In the genomic region with DNA sequence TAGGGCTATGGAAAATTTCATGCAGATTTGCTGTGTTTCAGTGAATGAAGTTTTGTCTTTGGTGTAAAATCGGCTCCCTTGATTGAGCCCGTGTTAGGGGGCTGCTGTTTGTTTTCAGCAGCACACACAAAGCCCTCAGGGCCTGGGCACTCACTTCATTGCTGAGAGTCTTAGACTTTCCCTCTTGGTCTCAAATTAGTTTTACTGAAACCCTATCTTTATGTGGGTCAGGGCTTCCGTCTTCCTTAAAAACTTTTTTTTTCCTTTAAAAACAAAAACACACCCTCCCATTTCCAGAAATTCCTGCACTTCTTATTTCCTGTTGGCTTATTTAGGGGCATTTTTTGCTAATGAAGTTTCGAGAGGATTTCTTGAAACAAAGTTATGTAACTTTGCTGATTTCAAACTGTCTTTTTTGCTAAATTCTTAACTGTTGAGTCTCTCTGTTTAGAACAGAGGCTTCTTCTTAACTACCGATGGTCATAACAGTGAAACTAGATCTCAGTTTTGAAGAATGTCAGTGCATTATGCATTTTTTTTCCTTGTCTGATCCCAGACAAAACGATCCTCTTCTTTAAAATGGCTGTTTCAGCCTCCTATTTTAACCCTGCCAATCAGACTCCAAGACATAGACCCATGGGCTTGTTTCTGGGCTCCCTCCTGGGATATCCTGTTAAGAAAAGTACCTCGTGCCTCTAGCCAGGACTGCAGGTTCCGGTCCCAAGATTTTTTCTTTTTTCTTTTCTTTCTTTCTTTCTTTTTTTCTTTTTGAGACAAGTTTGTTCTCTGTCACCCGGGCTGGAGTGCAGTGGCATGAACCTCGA, we compare ENCODE assay signal across 11 cellular contexts. TPM values are rescaled to one million over a fixed set of nuclear protein-coding genes. Genes with fewer than 3 reads are reported as not detected.
DNase-seq lines count a peak whose midpoint lies in the region; ATAC-seq and TF ChIP-seq lines count a peak whose summit lies in the region.
"Had no signal": no experiment of that assay in that cellular context is flagged by ENCODE, and none has a peak within 500 bp of the region (broad histone marks: within the 10 kb centered on the region; RNA-seq: fewer than 3 reads in every experiment).

No MANE protein-coding gene starts in this region.

- H3K4me3 ChIP-seq in SJCRH30, result peak overlapping the region; percentile 30
- no peak overlapping the region for H3K4me3 ChIP-seq in esophagus (ENCODE audit: low read depth in 1 of 2, low read length in 2 of 2)
- no peak overlapping the region for H3K4me3 ChIP-seq in urinary bladder (ENCODE audit: low read depth, low read length)

- CTCF ChIA-PET in activated CD8-positive, alpha-beta memory T cell treated with anti-CD3 and anti-CD28 coated beads, Interleukin-2, amount 10 ng/mL, durations not matched to agents 7 days and 5 days (lab: Charles Lee), result no interaction called here

- ATAC-seq in activated CD8-positive, alpha-beta memory T cell treated with anti-CD3 and anti-CD28 coated beads, Interleukin-2, amount 10 ng/mL, durations not matched to agents 7 days and 5 days, result no peak
- ATAC-seq: activated CD8-positive, alpha-beta T cell treated with anti-CD3 and anti-CD28 coated beads for 36 hours had no signal

- peak overlapping the region; percentile 93 to 98 (median 97) for H3K27ac Mint-ChIP-seq in nephron
- no peak overlapping the region for H3K27ac Mint-ChIP-seq in activated CD8-positive, alpha-beta memory T cell treated with anti-CD3 and anti-CD28 coated beads, Interleukin-2, amount 10 ng/mL, durations not matched to agents 7 days and 5 days
- H3K27ac Mint-ChIP-seq: activated CD8-positive, alpha-beta T cell treated with anti-CD3 and anti-CD28 coated beads for 36 hours had no signal

- no peaks in the 10 kb centered on the region for H3K36me3 Mint-ChIP-seq in nephron (ENCODE audit: low read depth)
- no peaks in the 10 kb centered on the region for H3K36me3 Mint-ChIP-seq in activated CD8-positive, alpha-beta memory T cell treated with anti-CD3 and anti-CD28 coated beads, Interleukin-2, amount 10 ng/mL, durations not matched to agents 7 days and 5 days

- H3K4me1 Mint-ChIP-seq in nephron, result peaks cover 55% of the 10 kb centered on the region
- no peaks in the 10 kb centered on the region for H3K4me1 Mint-ChIP-seq in activated CD8-positive, alpha-beta memory T cell treated with anti-CD3 and anti-CD28 coated beads, Interleukin-2, amount 10 ng/mL, durations not matched to agents 7 days and 5 days

- H3K36me3 ChIP-seq in SJCRH30, result no peaks in the 10 kb centered on the region
- no peaks in the 10 kb centered on the region for H3K36me3 ChIP-seq in esophagus (ENCODE audit: control insufficient read depth in 2 of 2, insufficient read depth in 2 of 2, low read length in 1 of 2)
- no peaks in the 10 kb centered on the region for H3K36me3 ChIP-seq in urinary bladder (ENCODE audit: insufficient read depth)

- H3K9me3 Mint-ChIP-seq in nephron, result no peaks in the 10 kb centered on the region
- no peaks in the 10 kb centered on the region for H3K9me3 Mint-ChIP-seq in activated CD8-positive, alpha-beta memory T cell treated with anti-CD3 and anti-CD28 coated beads, Interleukin-2, amount 10 ng/mL, durations not matched to agents 7 days and 5 days (ENCODE audit: low read depth)
- H3K9me3 Mint-ChIP-seq: activated CD8-positive, alpha-beta T cell treated with anti-CD3 and anti-CD28 coated beads for 36 hours had no signal

- peaks cover 30% of the 10 kb centered on the region for H3K4me1 ChIP-seq in SJCRH30
- H3K4me1 ChIP-seq in esophagus (ENCODE audit: control insufficient read depth in 2 of 2, insufficient read depth in 2 of 2, low read length in 1 of 2), result peaks cover 0 to 4% of the 10 kb centered on the region in 2 donors
- H3K4me1 ChIP-seq in urinary bladder (ENCODE audit: insufficient read depth), result no peaks in the 10 kb centered on the region

- H3K27me3 ChIP-seq in SJCRH30, result no peaks in the 10 kb centered on the region
- H3K27me3 ChIP-seq in esophagus (ENCODE audit: control insufficient read depth in 1 of 2, insufficient read depth in 2 of 2, low read length in 2 of 2), result no peaks in the 10 kb centered on the region

- no peaks in the 10 kb centered on the region for H3K9me3 ChIP-seq in SJCRH30 (replicated peaks)
- H3K9me3 ChIP-seq in esophagus (ENCODE audit: control insufficient read depth in 2 of 2, insufficient read depth in 1 of 2, low read depth in 1 of 2, low read length in 1 of 2), result no peaks in the 10 kb centered on the region

- 47 to 54% methylated on average over 10 of the region's 10 CpGs for WGBS in esophagus, 2 donors
- 34% methylated on average over 10 of the region's 10 CpGs for WGBS in urinary bladder

- peak in 1 of 2 experiments; percentile 49 for DNase-seq in SJCRH30
- no peak for DNase-seq in activated naive CD4-positive, alpha-beta T cell treated with anti-CD3 and anti-CD28 coated beads, Interleukin-2, amount 50 U/mL, for 16 hours
- DNase-seq in CD1c-positive myeloid dendritic cell (ENCODE audit: extremely low spot score), result no peak
- DNase-seq in activated CD8-positive, alpha-beta memory T cell treated with anti-CD3 and anti-CD28 coated beads, Interleukin-2, amount 10 ng/mL, durations not matched to agents 7 days and 5 days, result no peak
- DNase-seq: activated CD8-positive, alpha-beta T cell treated with anti-CD3 and anti-CD28 coated beads for 36 hours; cerebellar nuclear complex; midbrain; OCI-M1 had no signal

- no peaks in the 10 kb centered on the region for H3K27me3 Mint-ChIP-seq in nephron (ENCODE audit: low read depth)
- H3K27me3 Mint-ChIP-seq in activated CD8-positive, alpha-beta memory T cell treated with anti-CD3 and anti-CD28 coated beads, Interleukin-2, amount 10 ng/mL, durations not matched to agents 7 days and 5 days, result peaks cover 30% of the 10 kb centered on the region

- TF ChIP-seq CTCF in nephron (IDR thresholded peaks at IDR 0.05; ENCODE audit: unreplicated experiment in 3 of 3), result no peak

- H3K4me3 Mint-ChIP-seq in nephron, result peak overlapping the region; percentile 9 to 44 (median 25)
- no peak overlapping the region for H3K4me3 Mint-ChIP-seq in activated CD8-positive, alpha-beta memory T cell treated with anti-CD3 and anti-CD28 coated beads, Interleukin-2, amount 10 ng/mL, durations not matched to agents 7 days and 5 days
- H3K4me3 Mint-ChIP-seq: activated CD8-positive, alpha-beta T cell treated with anti-CD3 and anti-CD28 coated beads for 36 hours had no signal

- H3K27ac ChIP-seq in SJCRH30, result peak overlapping the region; percentile 38
- peak overlapping the region; percentile 6 to 71 for H3K27ac ChIP-seq in esophagus (ENCODE audit: low read depth in 2 of 2, low read length in 1 of 2)
- H3K27ac ChIP-seq in urinary bladder (ENCODE audit: low read depth), result peak overlapping the region; percentile 51

RNA-seq across cellular contexts. Expression of gene ANAPC13, which starts 23.3 kb away (rescaled TPM):
- 70.1 and 76.2 TPM in 2 replicates for total RNA-seq in SJCRH30 (2014; rRNA removed; shearing (Covaris generic))
- polyA plus RNA-seq in esophagus, result 10 to 100 TPM; 15.7 to 33.0 TPM
- total RNA-seq in urinary bladder, result 57.1 TPM
- polyA plus RNA-seq in urinary bladder, result 68.0 TPM
- total RNA-seq in activated CD8-positive, alpha-beta memory T cell treated with anti-CD3 and anti-CD28 coated beads, Interleukin-2, amount 10 ng/mL, durations not matched to agents 7 days and 5 days, result 10 to 100 TPM; 10.8 to 15.1 TPM

RNA-seq across cellular contexts. Expression of gene CEP63, which starts 23.4 kb away (rescaled TPM):
- total RNA-seq in SJCRH30 (2014; rRNA removed; shearing (Covaris generic)), result 22.8 and 36.1 TPM in 2 replicates
- 10 to 100 TPM; 10.1 to 11.7 TPM for polyA plus RNA-seq in esophagus
- 30.2 TPM for total RNA-seq in urinary bladder
- polyA plus RNA-seq in urinary bladder, result 24.8 TPM
- total RNA-seq in activated CD8-positive, alpha-beta memory T cell treated with anti-CD3 and anti-CD28 coated beads, Interleukin-2, amount 10 ng/mL, durations not matched to agents 7 days and 5 days, result 10 to 100 TPM; 17.8 to 25.8 TPM
